In the genomic region with DNA sequence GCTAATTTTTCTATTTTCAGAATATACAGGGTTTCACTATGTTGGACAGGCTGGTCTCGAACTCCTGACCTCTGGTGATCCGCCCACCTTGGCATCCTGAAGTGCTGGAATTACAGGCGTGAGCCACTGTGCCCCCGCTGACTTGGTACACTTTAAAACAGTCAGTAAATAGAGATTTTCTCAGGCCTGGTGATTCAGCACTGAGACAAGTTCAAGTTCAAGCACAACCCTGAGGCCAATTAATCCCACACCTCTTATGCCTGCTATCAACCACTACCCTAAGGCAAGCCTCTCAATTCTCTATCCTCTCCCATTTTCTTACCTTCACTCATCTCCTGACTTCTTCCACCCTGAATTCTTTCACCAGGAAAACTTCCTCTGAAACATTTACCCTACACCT, we compare ENCODE assay signal across 24 cellular contexts. TPM values are rescaled to one million over a fixed set of nuclear protein-coding genes. Genes with fewer than 3 reads are reported as not detected.
A peak's percentile ranks its signal among the peaks of the same experiment; 100 is the strongest.
DNase-seq lines count a peak whose midpoint lies in the region; ATAC-seq and TF ChIP-seq lines count a peak whose summit lies in the region.
"Had no signal": no experiment of that assay in that cellular context is flagged by ENCODE, and none has a peak within 500 bp of the region (broad histone marks: within the 10 kb centered on the region; RNA-seq: fewer than 3 reads in every experiment).

No MANE protein-coding gene starts in this region.

- no peak for TF ChIP-seq POLR2A in HCT116 (IDR thresholded peaks at IDR 0.05; ENCODE audit: borderline replicate concordance, extremely low read depth, insufficient read depth, insufficient read length)

- H3K4me1 ChIP-seq in HCT116 (ENCODE audit: control insufficient read depth in 1 of 2, insufficient read depth in 2 of 2, low read length in 2 of 2): peaks cover 0 to 8% of the 10 kb centered on the region in 2 experiments; a peak in 1 of 4 replicates
- H3K4me1 ChIP-seq: BLaER1, Peyer's patch had no signal

- no peak for TF ChIP-seq CTCF in HCT116 (IDR thresholded peaks at IDR 0.05 in 2 of 3, conservative IDR thresholded peaks at IDR 0.05 in 1 of 3; ENCODE audit: borderline replicate concordance in 1 of 3, insufficient read depth in 1 of 3, low read depth in 2 of 3, low read length in 2 of 3)

- no peaks in the 10 kb centered on the region for H4K20me1 ChIP-seq in HCT116 (ENCODE audit: insufficient read depth)
- H4K20me1 ChIP-seq: BLaER1 had no signal

- H3K79me2 ChIP-seq in HCT116 (ENCODE audit: insufficient read depth, low read length): no peaks in the 10 kb centered on the region

- RAD21 ChIA-PET in HCT116 (lab: Charles Lee; ENCODE audit: low non-redundant PET in 1 of 2, low total read pairs in 2 of 2, uncharacterized antibody in 2 of 2, unreplicated experiment in 2 of 2): no interaction called here

- H3K27ac ChIP-seq in HCT116 (ENCODE audit: low read depth, low read length): no peak overlapping the region
- peak overlapping the region; percentile 4 for H3K27ac ChIP-seq in epithelial cell of prostate
- H3K27ac ChIP-seq: BLaER1, KMS-11, Peyer's patch had no signal

- H3K9me2 ChIP-seq in HCT116 (ENCODE audit: insufficient read depth): no peaks in the 10 kb centered on the region

- H3K4me3 ChIP-seq in HCT116 (replicated peaks in 1 of 2; ENCODE audit: low read depth in 1 of 2, low read length in 2 of 2): no peak overlapping the region
- H3K4me3 ChIP-seq: BLaER1, Peyer's patch had no signal

- no peaks in the 10 kb centered on the region for H3K9me3 ChIP-seq in HCT116 (ENCODE audit: control insufficient read depth in 1 of 2, insufficient read depth in 1 of 2, low read depth in 1 of 2, low read length in 2 of 2)
- H3K9me3 ChIP-seq: BLaER1, Peyer's patch had no signal

- peak overlapping the region; percentile 93 for H2AFZ ChIP-seq in HCT116 (ENCODE audit: low read depth, low read length, poor library complexity, severe bottlenecking)

- H3K27me3 ChIP-seq in HCT116 (ENCODE audit: insufficient read depth, low read length): no peaks in the 10 kb centered on the region
- H3K27me3 ChIP-seq: BLaER1, Peyer's patch had no signal

- ATAC-seq in HCT116: no peak; the same call in 1 of the 2 replicates
- ATAC-seq in HG03354 (IDR thresholded peaks at IDR 0.05; ENCODE audit: poor library complexity, severe bottlenecking, unreplicated experiment): no peak
- no peak for ATAC-seq in GM21447 (IDR thresholded peaks at IDR 0.05; ENCODE audit: unreplicated experiment)

- no TSS peak for BruUV-seq in HCT116 (replicated peaks; lab: Mats Ljungman, UMichigan)

- intact Hi-C loops in HCT116 (cut with micrococcal nuclease): no loop called here

- H3K9ac ChIP-seq in HCT116 (ENCODE audit: low read length): no peak overlapping the region
- H3K9ac ChIP-seq: BLaER1, KMS-11 had no signal

- DNase-seq in HCT116 (ENCODE audit: low read depth, low spot score): no peak
- DNase-seq in RKO (ENCODE audit: low spot score): peak; percentile 14
- peak; percentile 27 for DNase-seq in epithelial cell of prostate (ENCODE audit: low read depth, low spot score)
- DNase-seq in SK-N-DZ (ENCODE audit: low spot score): no peak
- DNase-seq in anterior cingulate cortex (lab: John Stamatoyannopoulos, UW): no peak
- DNase-seq: ACHN; CD4-positive, alpha-beta T cell; COR-L47; DMS79; H9; NCI-H1417; NCI-H187; NCI-H2107; NCI-H774; NK-92 treated with Interleukin-12 subunit alpha and Interleukin-12 subunit beta, amount 100 ng/mL, for 24 hours; Peyer's patch; Right ventricle myocardium superior had no signal

- POLR2A ChIA-PET in HCT116 (lab: Charles Lee): no interaction called here

- no peak overlapping the region for H3K4me2 ChIP-seq in HCT116 (ENCODE audit: low read length)
- H3K4me2 ChIP-seq: BLaER1, KMS-11 had no signal

- CTCF ChIA-PET in HCT116 (lab: Charles Lee): no interaction called here

- TF ChIP-seq RAD21 in HCT116 (IDR thresholded peaks at IDR 0.05; ENCODE audit: low read depth): no peak

- no peaks in the 10 kb centered on the region for H3K36me3 ChIP-seq in HCT116 (ENCODE audit: control insufficient read depth in 1 of 2, insufficient read depth in 2 of 2, low read length in 2 of 2)
- H3K36me3 ChIP-seq: BLaER1, Peyer's patch had no signal

TF ChIP-seq in HCT116, 20 proteins besides CTCF, POLR2A, EP300 and RAD21:
- TF ChIP-seq YY1 (IDR thresholded peaks at IDR 0.05; ENCODE audit: extremely low read depth, insufficient replicate concordance, low read depth, low read length): no peak
- no peak for TF ChIP-seq SIN3A (IDR thresholded peaks at IDR 0.05; ENCODE audit: low read depth)
- TF ChIP-seq ZNF274 (IDR thresholded peaks at IDR 0.05; ENCODE audit: low read depth, low read length): no peak
- TF ChIP-seq SP1 (IDR thresholded peaks at IDR 0.05; ENCODE audit: low read depth): no peak
- TF ChIP-seq JUND (IDR thresholded peaks at IDR 0.05): no peak
- TF ChIP-seq, protein P1, sequence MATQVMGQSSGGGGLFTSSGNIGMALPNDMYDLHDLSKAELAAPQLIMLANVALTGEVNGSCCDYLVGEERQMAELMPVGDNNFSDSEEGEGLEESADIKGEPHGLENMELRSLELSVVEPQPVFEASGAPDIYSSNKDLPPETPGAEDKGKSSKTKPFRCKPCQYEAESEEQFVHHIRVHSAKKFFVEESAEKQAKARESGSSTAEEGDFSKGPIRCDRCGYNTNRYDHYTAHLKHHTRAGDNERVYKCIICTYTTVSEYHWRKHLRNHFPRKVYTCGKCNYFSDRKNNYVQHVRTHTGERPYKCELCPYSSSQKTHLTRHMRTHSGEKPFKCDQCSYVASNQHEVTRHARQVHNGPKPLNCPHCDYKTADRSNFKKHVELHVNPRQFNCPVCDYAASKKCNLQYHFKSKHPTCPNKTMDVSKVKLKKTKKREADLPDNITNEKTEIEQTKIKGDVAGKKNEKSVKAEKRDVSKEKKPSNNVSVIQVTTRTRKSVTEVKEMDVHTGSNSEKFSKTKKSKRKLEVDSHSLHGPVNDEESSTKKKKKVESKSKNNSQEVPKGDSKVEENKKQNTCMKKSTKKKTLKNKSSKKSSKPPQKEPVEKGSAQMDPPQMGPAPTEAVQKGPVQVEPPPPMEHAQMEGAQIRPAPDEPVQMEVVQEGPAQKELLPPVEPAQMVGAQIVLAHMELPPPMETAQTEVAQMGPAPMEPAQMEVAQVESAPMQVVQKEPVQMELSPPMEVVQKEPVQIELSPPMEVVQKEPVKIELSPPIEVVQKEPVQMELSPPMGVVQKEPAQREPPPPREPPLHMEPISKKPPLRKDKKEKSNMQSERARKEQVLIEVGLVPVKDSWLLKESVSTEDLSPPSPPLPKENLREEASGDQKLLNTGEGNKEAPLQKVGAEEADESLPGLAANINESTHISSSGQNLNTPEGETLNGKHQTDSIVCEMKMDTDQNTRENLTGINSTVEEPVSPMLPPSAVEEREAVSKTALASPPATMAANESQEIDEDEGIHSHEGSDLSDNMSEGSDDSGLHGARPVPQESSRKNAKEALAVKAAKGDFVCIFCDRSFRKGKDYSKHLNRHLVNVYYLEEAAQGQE (IDR thresholded peaks at IDR 0.05; ENCODE audit: low read depth): no peak
- no peak for TF ChIP-seq ATF3 (IDR thresholded peaks at IDR 0.05)
- TF ChIP-seq ZFX (IDR thresholded peaks at IDR 0.05): no peak
- TF ChIP-seq EZH2 (IDR thresholded peaks at IDR 0.05): no peak
- no peak for TF ChIP-seq EZH2phosphoT487 (IDR thresholded peaks at IDR 0.05; ENCODE audit: borderline replicate concordance)
- no peak for TF ChIP-seq ZBTB33 (IDR thresholded peaks at IDR 0.05; ENCODE audit: extremely low read depth, insufficient replicate concordance, low read length)
- TF ChIP-seq, protein P2, sequence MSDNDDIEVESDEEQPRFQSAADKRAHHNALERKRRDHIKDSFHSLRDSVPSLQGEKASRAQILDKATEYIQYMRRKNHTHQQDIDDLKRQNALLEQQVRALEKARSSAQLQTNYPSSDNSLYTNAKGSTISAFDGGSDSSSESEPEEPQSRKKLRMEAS (IDR thresholded peaks at IDR 0.05): no peak
- no peak for TF ChIP-seq FOSL1 (IDR thresholded peaks at IDR 0.05; ENCODE audit: low read depth)
- TF ChIP-seq ELF1 (IDR thresholded peaks at IDR 0.05; ENCODE audit: borderline replicate concordance, low read depth): no peak
- TF ChIP-seq CBX3 (IDR thresholded peaks at IDR 0.05; ENCODE audit: low read depth): no peak

RNA-seq across cellular contexts. Expression of gene MUSK, which starts 18.9 kb away (rescaled TPM):
- total RNA-seq in HCT116 (2021; ENCODE audit: unreplicated experiment): not detected
- polyA plus RNA-seq in HCT116 (2012): 0.01 TPM in 1 of 2 replicates, not detected in the other
- polyA plus RNA-seq in SK-N-DZ (2014; cell fraction: cytosol; rRNA removed): not detected in 2 replicates
- polyA plus RNA-seq in SK-N-DZ (2014; cell fraction: nucleus; rRNA removed): not detected in 2 replicates
- total RNA-seq: CD4-positive, alpha-beta T cell; H9; HT1080; NCI-H460; SK-MEL-5 had no signal

Comparison
In these comparisons a context has a peak if more than half of its experiments do, and no peak if none do; other contexts are left out.
1. DNase-seq: peak in RKO (single experiment) and epithelial cell of prostate (single experiment); none in HCT116 (single experiment), SK-N-DZ (single experiment) and anterior cingulate cortex (0 of 58).